In genomic region chr7:132842478-132842877, GRCh38 we compare ENCODE assay signal across 8 cellular contexts.
"Had no signal": no experiment of that assay in that cellular context is flagged by ENCODE, and none has a peak within 500 bp of the region (broad histone marks: within the 10 kb centered on the region; RNA-seq: fewer than 3 reads in every experiment).

No MANE protein-coding gene starts in this region.

- ATAC-seq: HepG2 had no signal

- FAIRE-seq: HepG2, HTR-8/SVneo had no signal

- H3K4me2 ChIP-seq: KMS-11 had no signal

- H3K9ac ChIP-seq: KMS-11 had no signal

- H3K4me1 Mint-ChIP-seq: IgD-negative memory B cell had no signal

- H3K27ac Mint-ChIP-seq: IgD-negative memory B cell had no signal

- H3K4me3 Mint-ChIP-seq: IgD-negative memory B cell had no signal

- H3K9me3 Mint-ChIP-seq: IgD-negative memory B cell had no signal

- H3K27ac ChIP-seq: HL-60, KMS-11 had no signal

- H3K27me3 Mint-ChIP-seq: IgD-negative memory B cell had no signal

- DNase-seq: IMR-90, KBM-7, KG1 had no signal
